Comparison of ENCODE assay signal across 8 cellular contexts in the genomic region with DNA sequence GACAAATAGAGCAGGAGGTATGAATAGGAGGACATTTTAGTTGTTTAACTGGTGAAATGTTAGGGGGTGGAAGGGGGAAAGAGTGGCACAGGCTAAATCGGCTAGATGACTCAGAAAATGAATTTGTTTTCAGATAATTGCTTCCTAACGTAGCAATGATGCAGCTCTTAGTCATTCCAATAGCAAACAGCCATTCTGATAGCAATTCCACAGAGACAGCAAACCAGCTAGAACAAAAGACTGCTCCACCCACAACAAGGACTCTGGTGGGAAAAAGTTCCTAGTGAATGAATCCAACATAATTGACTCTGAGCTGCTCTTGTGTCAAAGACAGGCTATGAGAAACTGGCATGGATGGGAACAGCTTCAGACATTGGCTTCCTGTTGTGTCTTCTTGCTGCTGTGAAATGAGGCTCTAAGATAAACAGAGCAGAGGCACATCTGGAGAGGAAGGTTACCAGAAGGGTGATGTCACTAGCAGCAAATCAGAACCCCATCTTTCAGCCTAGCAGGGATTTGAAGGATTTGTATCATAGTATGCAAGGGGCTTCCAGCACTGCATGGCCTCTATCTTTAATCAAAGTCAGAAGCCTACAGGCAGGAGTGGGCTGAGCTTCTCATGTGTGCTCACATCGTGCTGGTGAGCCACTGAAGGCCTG. TPM values are rescaled to one million over a fixed set of nuclear protein-coding genes. Genes with fewer than 3 reads are reported as not detected.
DNase-seq lines count a peak whose midpoint lies in the region; ATAC-seq and TF ChIP-seq lines count a peak whose summit lies in the region.

No MANE protein-coding gene starts in this region.

- no peaks in the 10 kb centered on the region for H3K36me3 ChIP-seq in ACC112 (ENCODE audit: insufficient read depth, low read length)
- no peaks in the 10 kb centered on the region for H3K36me3 ChIP-seq in kidney epithelial cell (ENCODE audit: control insufficient read depth, insufficient read depth, low read length)
- no peaks in the 10 kb centered on the region for H3K36me3 ChIP-seq in tibial nerve

- H2AFZ ChIP-seq in ACC112 (ENCODE audit: low read length, unreplicated experiment), result peak overlapping the region; percentile 33

- H3K4me3 ChIP-seq in ACC112 (ENCODE audit: low read depth, low read length), result peak overlapping the region; percentile 28; the same call in 1 of the 2 replicates
- H3K4me3 ChIP-seq in kidney epithelial cell (ENCODE audit: low read depth, low read length), result no peak overlapping the region
- no peak overlapping the region for H3K4me3 ChIP-seq in tibial nerve

- TF ChIP-seq CTCF in kidney epithelial cell (IDR thresholded peaks at IDR 0.05; ENCODE audit: insufficient read depth, low read length, poor library complexity, severe bottlenecking) (no peak), tibial nerve (IDR thresholded peaks at IDR 0.05) (no peak)

- H3K27ac ChIP-seq in ACC112 (ENCODE audit: low read depth, low read length), result peak overlapping the region; percentile 98
- peak overlapping the region in 3 of 4 donors; percentile 50 to 83 (median 77) for H3K27ac ChIP-seq in tibial nerve

- H3K27me3 ChIP-seq in ACC112 (ENCODE audit: insufficient read depth, low read length) (no peaks in the 10 kb centered on the region), kidney epithelial cell (ENCODE audit: control insufficient read depth, insufficient read depth, low read length) (no peaks in the 10 kb centered on the region), tibial nerve (no peaks in the 10 kb centered on the region)

- 14 to 17% methylated on average over 3 of the region's 3 CpGs for WGBS in tibial nerve, 2 donors

- DNase-seq in HT1080 (ENCODE audit: low read depth) (peak; percentile 99), kidney epithelial cell (ENCODE audit: low read depth) (peak; percentile 97), tibial nerve (ENCODE audit: low spot score in 2 of 2) (peak in 1 of 2 donors; percentile 39), NK-92 (lab: John Stamatoyannopoulos, UW; ENCODE audit: unreplicated experiment) (no peak), NCI-H128 (lab: John Stamatoyannopoulos, UW; ENCODE audit: unreplicated experiment) (no peak)
- no peak for DNase-seq in activated naive CD8-positive, alpha-beta T cell treated with anti-CD3 and anti-CD28 coated beads, Interleukin-2, amount 50 U/mL, for 24 hours

- peak overlapping the region; percentile 36 for H3K27ac Mint-ChIP-seq in activated naive CD8-positive, alpha-beta T cell treated with anti-CD3 and anti-CD28 coated beads, Interleukin-2, amount 50 U/mL, for 24 hours

- TF ChIP-seq EP300 in tibial nerve (IDR thresholded peaks at IDR 0.05), result peak in 1 of 2 donors; percentile 71

- H3K4me1 ChIP-seq in ACC112 (ENCODE audit: control insufficient read depth, insufficient read depth, low read length, unreplicated experiment), result peaks cover 50% of the 10 kb centered on the region
- peaks cover 0 to 29% (median 15%) of the 10 kb centered on the region in 4 donors for H3K4me1 ChIP-seq in tibial nerve

- no peaks in the 10 kb centered on the region for H3K9me3 Mint-ChIP-seq in activated naive CD8-positive, alpha-beta T cell treated with anti-CD3 and anti-CD28 coated beads, Interleukin-2, amount 50 U/mL, for 24 hours

- no peaks in the 10 kb centered on the region for H3K27me3 Mint-ChIP-seq in activated naive CD8-positive, alpha-beta T cell treated with anti-CD3 and anti-CD28 coated beads, Interleukin-2, amount 50 U/mL, for 24 hours

- H3K4me1 Mint-ChIP-seq in activated naive CD8-positive, alpha-beta T cell treated with anti-CD3 and anti-CD28 coated beads, Interleukin-2, amount 50 U/mL, for 24 hours, result peaks cover 14% of the 10 kb centered on the region

- H3K4me3 Mint-ChIP-seq in activated naive CD8-positive, alpha-beta T cell treated with anti-CD3 and anti-CD28 coated beads, Interleukin-2, amount 50 U/mL, for 24 hours, result no peak overlapping the region

- peak; percentile 80 for ATAC-seq in activated naive CD8-positive, alpha-beta T cell treated with anti-CD3 and anti-CD28 coated beads, Interleukin-2, amount 50 U/mL, for 24 hours
- ATAC-seq in HG03025 (IDR thresholded peaks at IDR 0.05; ENCODE audit: low FRiP score, unreplicated experiment), result no peak

- no peaks in the 10 kb centered on the region for H3K9me3 ChIP-seq in tibial nerve

- no peak for TF ChIP-seq POLR2A in tibial nerve (IDR thresholded peaks at IDR 0.05)

- H3K36me3 Mint-ChIP-seq in activated naive CD8-positive, alpha-beta T cell treated with anti-CD3 and anti-CD28 coated beads, Interleukin-2, amount 50 U/mL, for 24 hours (ENCODE audit: low read depth), result no peaks in the 10 kb centered on the region

- H3K79me2 ChIP-seq in ACC112 (ENCODE audit: control insufficient read depth, insufficient read depth, low read length, unreplicated experiment), result no peaks in the 10 kb centered on the region

RNA-seq across cellular contexts. Expression of a gene that starts 28.1 kb away (rescaled TPM):
- 20.1 and 25.9 TPM in 2 replicates for total RNA-seq in HT1080 (2014; rRNA removed; shearing (Covaris generic))
- polyA plus RNA-seq in HT1080 (2015; cell fraction: cytosol; rRNA removed), result 44.9 and 50.7 TPM in 2 replicates
- polyA plus RNA-seq in HT1080 (2015; cell fraction: nucleus; rRNA removed), result 39.9 and 43.3 TPM in 2 replicates
- 144 TPM in 2 replicates for total RNA-seq in kidney epithelial cell
- 1 to 10 TPM in 1 of 4 donors, under 1 TPM in 2, not detected in 1; 0.20 to 1.1 (median 0.30) TPM for total RNA-seq in tibial nerve

RNA-seq across cellular contexts. Expression of a gene that starts 59.1 kb away (rescaled TPM):
- not detected in 2 replicates for total RNA-seq in HT1080 (2014; rRNA removed; shearing (Covaris generic))
- polyA plus RNA-seq in HT1080 (2015; cell fraction: cytosol; rRNA removed), result not detected in 2 replicates
- not detected in 2 replicates for polyA plus RNA-seq in HT1080 (2015; cell fraction: nucleus; rRNA removed)
- total RNA-seq in kidney epithelial cell (not detected in 2 replicates), tibial nerve (1 to 10 TPM in 1 of 4 donors, not detected in 3; 3.0 TPM)

Comparison
In these comparisons a context has a peak if more than half of its experiments do, and no peak if none do; other contexts are left out.
1. DNase-seq: peak in HT1080 (single experiment) and kidney epithelial cell (single experiment); none in activated naive CD8-positive, alpha-beta T cell treated with anti-CD3 and anti-CD28 coated beads, Interleukin-2, amount 50 U/mL, for 24 hours (single experiment), NK-92 (single experiment) and NCI-H128 (single experiment).
2. RNA of a gene that starts 28.1 kb away (total RNA-seq): 144 TPM in kidney epithelial cell and 20.1 to 25.9 TPM in HT1080; 0.20 to 1.1 TPM in tibial nerve; every median in the first group is over 10 times any median in the second.